ENCODE assay signal across 13 cellular contexts in the genomic region with DNA sequence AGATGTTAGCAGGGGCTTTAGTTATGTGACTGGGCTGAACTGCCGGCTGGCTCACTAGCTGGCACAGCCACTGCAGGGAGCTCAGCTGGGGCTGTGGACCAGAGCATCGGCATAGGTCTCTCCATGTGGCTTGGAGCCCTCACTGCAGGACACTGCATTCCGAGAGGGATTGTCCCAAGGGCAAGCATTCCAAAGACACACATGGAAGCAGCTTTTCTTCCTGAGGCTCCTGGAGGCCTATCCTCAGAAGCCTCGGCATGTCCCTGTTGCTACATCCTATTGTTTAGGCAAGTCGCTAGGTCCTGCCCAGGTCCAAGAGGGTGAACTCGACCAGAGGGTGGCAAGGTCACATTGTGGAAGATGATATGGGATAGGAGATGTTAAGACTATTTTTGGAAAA.
"Had no signal": no experiment of that assay in that cellular context is flagged by ENCODE, and none has a peak within 500 bp of the region (broad histone marks: within the 10 kb centered on the region; RNA-seq: fewer than 3 reads in every experiment).

No MANE protein-coding gene starts in this region.

- H3K9me3 ChIP-seq: pancreas, testis had no signal

- DNase-seq: activated CD8-positive, alpha-beta memory T cell treated with anti-CD3 and anti-CD28 coated beads, Interleukin-2, amount 50 U/mL, for 48 hours; activated CD8-positive, alpha-beta T cell treated with anti-CD3 and anti-CD28 coated beads, Interleukin-2, amount 10 ng/mL, durations not matched to agents 7 days and 5 days; activated naive CD4-positive, alpha-beta T cell treated with Interleukin-2 at 50 U/mL for 16 hours; amniotic stem cell; hypothalamus; pancreas; stimulated activated CD4-positive, alpha-beta T cell treated with anti-CD3 and anti-CD28 coated beads, Interleukin-15, amount 100 ng/mL, for 24 hours; stimulated activated CD4-positive, alpha-beta T cell treated with anti-CD3 and anti-CD28 coated beads, Interleukin-4, amount 100 ng/mL, for 24 hours; stimulated activated naive CD8-positive, alpha-beta T cell treated with anti-CD3 and anti-CD28 coated beads, Interleukin-15, amount 100 ng/mL, for 72 hours; T-helper 9 cell; testis had no signal

- H3K4me1 Mint-ChIP-seq: stimulated activated naive CD8-positive, alpha-beta T cell treated with anti-CD3 and anti-CD28 coated beads, Interleukin-15, amount 100 ng/mL, for 72 hours had no signal

- H3K4me3 ChIP-seq: pancreas, testis had no signal

- H3K27ac ChIP-seq: pancreas, testis had no signal

- ATAC-seq: activated CD8-positive, alpha-beta T cell treated with anti-CD3 and anti-CD28 coated beads, Interleukin-2, amount 10 ng/mL, durations not matched to agents 7 days and 5 days; pancreas; stimulated activated naive CD8-positive, alpha-beta T cell treated with anti-CD3 and anti-CD28 coated beads, Interleukin-15, amount 100 ng/mL, for 72 hours had no signal

- H3K27ac Mint-ChIP-seq: activated CD8-positive, alpha-beta T cell treated with anti-CD3 and anti-CD28 coated beads, Interleukin-2, amount 10 ng/mL, durations not matched to agents 7 days and 5 days; brain; dendritic cell treated with granulocyte-macrophage colony-stimulating factor and Interleukin-4, amounts not matched to agents 40 ng/mL and 50 ng/mL, for 4 days; stimulated activated naive CD8-positive, alpha-beta T cell treated with anti-CD3 and anti-CD28 coated beads, Interleukin-15, amount 100 ng/mL, for 72 hours had no signal

- H3K27me3 ChIP-seq: pancreas, testis had no signal

- H3K4me3 Mint-ChIP-seq: activated CD8-positive, alpha-beta T cell treated with anti-CD3 and anti-CD28 coated beads, Interleukin-2, amount 10 ng/mL, durations not matched to agents 7 days and 5 days; brain; dendritic cell treated with granulocyte-macrophage colony-stimulating factor and Interleukin-4, amounts not matched to agents 40 ng/mL and 50 ng/mL, for 4 days; stimulated activated naive CD8-positive, alpha-beta T cell treated with anti-CD3 and anti-CD28 coated beads, Interleukin-15, amount 100 ng/mL, for 72 hours had no signal

- H3K9me3 Mint-ChIP-seq: brain; dendritic cell treated with granulocyte-macrophage colony-stimulating factor and Interleukin-4, amounts not matched to agents 40 ng/mL and 50 ng/mL, for 4 days; stimulated activated naive CD8-positive, alpha-beta T cell treated with anti-CD3 and anti-CD28 coated beads, Interleukin-15, amount 100 ng/mL, for 72 hours had no signal

- H3K27me3 Mint-ChIP-seq: brain; dendritic cell treated with granulocyte-macrophage colony-stimulating factor and Interleukin-4, amounts not matched to agents 40 ng/mL and 50 ng/mL, for 4 days; stimulated activated naive CD8-positive, alpha-beta T cell treated with anti-CD3 and anti-CD28 coated beads, Interleukin-15, amount 100 ng/mL, for 72 hours had no signal

- H3K4me1 ChIP-seq: pancreas had no signal
